ENCODE assay signal across 9 cellular contexts in genomic region chr15:60673918-60674558, GRCh38.
DNase-seq lines count a peak whose midpoint lies in the region; ATAC-seq, FAIRE-seq and TF ChIP-seq lines count a peak whose summit lies in the region.
"Had no signal": no experiment of that assay in that cellular context is flagged by ENCODE, and none has a peak within 500 bp of the region (broad histone marks: within the 10 kb centered on the region; RNA-seq: fewer than 3 reads in every experiment).

No MANE protein-coding gene starts in this region.

- H3K27me3 ChIP-seq in adrenal gland (no peaks in the 10 kb centered on the region), HepG2 (ENCODE audit: control insufficient read depth in 1 of 2, insufficient read depth in 2 of 2, low read length in 2 of 2) (peaks cover 0 to 23% of the 10 kb centered on the region in 2 experiments; a peak in 4 of 5 replicates), vagina (no peaks in the 10 kb centered on the region)
- H3K27me3 ChIP-seq: cardiac muscle cell had no signal

- no peaks in the 10 kb centered on the region for H4K20me1 ChIP-seq in HepG2 (ENCODE audit: insufficient read depth, low read length)
- no peaks in the 10 kb centered on the region for H4K20me1 ChIP-seq in OCI-LY7 (ENCODE audit: insufficient read depth, low read length)

- DNase-seq in DMS 273 treated with DMSO at 0.1 percent for 48 hours (lab: John Stamatoyannopoulos, UW) = peak; percentile 18
- DNase-seq in NCI-H1694 treated with DMSO at 0.1 percent for 48 hours (lab: John Stamatoyannopoulos, UW) = peak; percentile 8
- DNase-seq in adrenal gland = peak; percentile 72 to 91 (median 74)
- DNase-seq in HepG2 (ENCODE audit: low spot score) = peak; percentile 13
- peak in 1 of 2 donors; percentile 55 for DNase-seq in stimulated activated naive CD8-positive, alpha-beta T cell treated with anti-CD3 and anti-CD28 coated beads, Interleukin-15, amount 100 ng/mL, for 72 hours
- no peak for DNase-seq in OCI-LY7 (ENCODE audit: low spot score)
- no peak for DNase-seq in vagina (ENCODE audit: extremely low spot score in 2 of 2)

- WGBS in adrenal gland, 4 donors = 17 to 25% (median 22%) methylated on average over 3 of the region's 3 CpGs
- 10% methylated on average over 3 of the region's 3 CpGs for WGBS in HepG2 (ENCODE audit: low lambda C conversion rate)

- H3K27me3 Mint-ChIP-seq in stimulated activated naive CD8-positive, alpha-beta T cell treated with anti-CD3 and anti-CD28 coated beads, Interleukin-15, amount 100 ng/mL, for 72 hours = no peaks in the 10 kb centered on the region

- no peaks in the 10 kb centered on the region for H3K36me3 ChIP-seq in adrenal gland (replicated peaks in 1 of 2)
- H3K36me3 ChIP-seq in HepG2 (replicated peaks in 1 of 2; ENCODE audit: control insufficient read depth in 1 of 2, insufficient read depth in 2 of 2, low read length in 2 of 2) = no peaks in the 10 kb centered on the region
- no peaks in the 10 kb centered on the region for H3K36me3 ChIP-seq in OCI-LY7 (ENCODE audit: insufficient read depth, low read length)
- no peaks in the 10 kb centered on the region for H3K36me3 ChIP-seq in vagina
- H3K36me3 ChIP-seq: cardiac muscle cell had no signal

- peaks cover 13% of the 10 kb centered on the region for H3K4me1 Mint-ChIP-seq in stimulated activated naive CD8-positive, alpha-beta T cell treated with anti-CD3 and anti-CD28 coated beads, Interleukin-15, amount 100 ng/mL, for 72 hours

- H3K4me3 ChIP-seq in adrenal gland = no peak overlapping the region
- no peak overlapping the region for H3K4me3 ChIP-seq in HepG2 (replicated peaks in 1 of 3; ENCODE audit: insufficient read depth in 1 of 3, low read depth in 2 of 3, low read length in 3 of 3)
- no peak overlapping the region for H3K4me3 ChIP-seq in OCI-LY7 (ENCODE audit: low read depth, low read length, poor library complexity, severe bottlenecking)
- H3K4me3 ChIP-seq in vagina = no peak overlapping the region
- H3K4me3 ChIP-seq: cardiac muscle cell had no signal

- no peak for FAIRE-seq in HepG2 (lab: Jason Lieb, UNC)

- H3K4me3 Mint-ChIP-seq in stimulated activated naive CD8-positive, alpha-beta T cell treated with anti-CD3 and anti-CD28 coated beads, Interleukin-15, amount 100 ng/mL, for 72 hours = no peak overlapping the region

- no peak overlapping the region for H3K9ac ChIP-seq in HepG2 (ENCODE audit: insufficient read depth, low read depth, low read length)

- no peak for ATAC-seq in HepG2
- ATAC-seq in stimulated activated naive CD8-positive, alpha-beta T cell treated with anti-CD3 and anti-CD28 coated beads, Interleukin-15, amount 100 ng/mL, for 72 hours = peak; percentile 85
- no peak for ATAC-seq in HG02973 (IDR thresholded peaks at IDR 0.05; ENCODE audit: unreplicated experiment)

- no peak for TF ChIP-seq RAD21 in HepG2 (CRISPR knock-in tag; IDR thresholded peaks at IDR 0.05)

- TF ChIP-seq EP300 in HepG2 (IDR thresholded peaks at IDR 0.05; ENCODE audit: low read depth in 2 of 2, low read length in 2 of 2) (no peak), HepG2 (CRISPR knock-in tag; IDR thresholded peaks at IDR 0.05; ENCODE audit: borderline replicate concordance) (no peak)

- POLR2A ChIA-PET in HepG2 (lab: Yijun Ruan, JAX) (no interaction called here), OCI-LY7 (lab: Charles Lee) (no interaction called here)

- peak overlapping the region in 1 of 2 donors; percentile 10 for H3K27ac Mint-ChIP-seq in stimulated activated naive CD8-positive, alpha-beta T cell treated with anti-CD3 and anti-CD28 coated beads, Interleukin-15, amount 100 ng/mL, for 72 hours

- no TSS peak for BruUV-seq in HepG2 (replicated peaks; lab: Mats Ljungman, UMichigan)
- BruUV-seq in OCI-LY7 (replicated peaks; lab: Mats Ljungman, UMichigan) = no TSS peak

- no peaks in the 10 kb centered on the region for H3K9me2 ChIP-seq in OCI-LY7 (ENCODE audit: insufficient read depth, low read length)

- no peaks in the 10 kb centered on the region for H3K79me2 ChIP-seq in HepG2 (ENCODE audit: insufficient read depth, low read length)
- H3K79me2 ChIP-seq in OCI-LY7 (ENCODE audit: insufficient read depth, low read depth, low read length) = no peaks in the 10 kb centered on the region

- TF ChIP-seq CTCF in adrenal gland (IDR thresholded peaks at IDR 0.05) (no peak), HepG2 (CRISPR knock-in tag; IDR thresholded peaks at IDR 0.05) (no peak), OCI-LY7 (conservative IDR thresholded peaks at IDR 0.05; ENCODE audit: low read length) (no peak), vagina (IDR thresholded peaks at IDR 0.05) (no peak)

- CTCF ChIA-PET in HepG2 (lab: Yijun Ruan, JAX; ENCODE audit: low intra/inter-chr PET ratio, low total read pairs) = no interaction called here
- CTCF ChIA-PET in OCI-LY7 (lab: Charles Lee; ENCODE audit: unreplicated experiment) = interaction anchor here (0.5 kb wide), 1 partner anchor 245 kb away, joined by 3 read pairs; no protein-coding TSS in a partner anchor

- H3K27ac ChIP-seq in adrenal gland (peak overlapping the region in 3 of 5 donors; percentile 22 to 75 (median 30)), HepG2 (ENCODE audit: extremely low read length, insufficient read depth, low read length) (no peak overlapping the region), OCI-LY7 (ENCODE audit: low read depth, low read length, poor library complexity, severe bottlenecking) (no peak overlapping the region), vagina (no peak overlapping the region)
- H3K27ac ChIP-seq: cardiac muscle cell had no signal

- H3K4me2 ChIP-seq in HepG2 (ENCODE audit: low read depth, low read length) (no peak overlapping the region), OCI-LY7 (ENCODE audit: low read length) (no peak overlapping the region)

- H3K9me3 Mint-ChIP-seq in stimulated activated naive CD8-positive, alpha-beta T cell treated with anti-CD3 and anti-CD28 coated beads, Interleukin-15, amount 100 ng/mL, for 72 hours = no peaks in the 10 kb centered on the region

- no peak for TF ChIP-seq POLR2A in adrenal gland (IDR thresholded peaks at IDR 0.05)
- no peak for TF ChIP-seq POLR2A in HepG2 (IDR thresholded peaks at IDR 0.05; ENCODE audit: insufficient read depth in 1 of 2, low read depth in 2 of 2, low read length in 2 of 2)
- TF ChIP-seq POLR2A in vagina (IDR thresholded peaks at IDR 0.05) = no peak

- H3K9me3 ChIP-seq in adrenal gland (replicated peaks in 1 of 3) = no peaks in the 10 kb centered on the region
- no peaks in the 10 kb centered on the region for H3K9me3 ChIP-seq in HepG2 (ENCODE audit: low read length)
- no peaks in the 10 kb centered on the region for H3K9me3 ChIP-seq in OCI-LY7 (ENCODE audit: low read length)
- H3K9me3 ChIP-seq in vagina = no peaks in the 10 kb centered on the region

- intact Hi-C loops in adrenal gland (cut with DNase I) (no loop called here), HepG2 (cut with micrococcal nuclease; ENCODE audit: unreplicated experiment) (loop anchor here (5.0 kb wide), 1 partner anchor 243 kb away; no protein-coding TSS in a partner anchor), OCI-LY7 (cut with micrococcal nuclease; ENCODE audit: unreplicated experiment) (no loop called here), vagina (cut with DNase I) (no loop called here)

- peaks cover 16 to 27% of the 10 kb centered on the region in 2 donors for H3K4me1 ChIP-seq in adrenal gland (replicated peaks in 1 of 2)
- H3K4me1 ChIP-seq in HepG2 (ENCODE audit: insufficient read depth, low read length) = 0 out of 2 replicates have a peak, but pooled peaks cover 5% of the 10 kb centered on the region
- peaks cover 4% of the 10 kb centered on the region for H3K4me1 ChIP-seq in OCI-LY7 (ENCODE audit: insufficient read depth, low read length, poor library complexity, severe bottlenecking)
- H3K4me1 ChIP-seq in vagina = peaks cover 16% of the 10 kb centered on the region

- in situ Hi-C loops in HepG2 (cut with HindIII; ENCODE audit: extremely low pct_ligation_motif_present, low pct_unique_long_range_greater_than_20kb) = no loop called here

- H2AFZ ChIP-seq in HepG2 (ENCODE audit: low read length) (no peak overlapping the region), OCI-LY7 (ENCODE audit: low read length) (no peak overlapping the region)

TF ChIP-seq in HepG2, 621 proteins besides CTCF, POLR2A, EP300 and RAD21:
- TF ChIP-seq RFX3 (CRISPR knock-in tag; IDR thresholded peaks at IDR 0.05) (peak; percentile 62), FOSL2 (CRISPR knock-in tag; IDR thresholded peaks at IDR 0.05) (peak; percentile 75), CERS6 (CRISPR knock-in tag; IDR thresholded peaks at IDR 0.05) (no peak)

Comparison
In these comparisons a context has a peak if more than half of its experiments do, and no peak if none do; other contexts are left out.
1. DNase-seq: peak in DMS 273 treated with DMSO at 0.1 percent for 48 hours (single experiment), NCI-H1694 treated with DMSO at 0.1 percent for 48 hours (single experiment), adrenal gland (7 of 7) and HepG2 (single experiment); none in OCI-LY7 (single experiment) and vagina (0 of 2).
2. H3K27ac ChIP-seq: peak in adrenal gland (3 of 5); none in HepG2 (single experiment), OCI-LY7 (single experiment) and vagina (single experiment).